ENCODE assay signal across 8 cellular contexts in genomic region chr21:7925918-7926582, GRCh38.
A peak's percentile ranks its signal among the peaks of the same experiment; 100 is the strongest.
DNase-seq lines count a peak whose midpoint lies in the region; ATAC-seq, FAIRE-seq and TF ChIP-seq lines count a peak whose summit lies in the region.
"Not testable (repeated sequence)": the region's sequence is repeated elsewhere in the genome, so short reads cannot be mapped to it uniquely, and the experiment has no call there.

No MANE protein-coding gene starts in this region.

- not testable (repeated sequence) for FAIRE-seq in GM12878 (lab: Jason Lieb, UNC)

- not testable (repeated sequence) for H3K9ac ChIP-seq in GM12878 (ENCODE audit: control insufficient read depth, insufficient read depth, low read length)

- in situ Hi-C loops in GM12878 (cut with MboI), result not testable (repeated sequence)

- TF ChIP-seq RAD21 in GM12878 (IDR thresholded peaks at IDR 0.05; ENCODE audit: insufficient read depth, low read depth, low read length), result not testable (repeated sequence)

- WGBS in GM12878 (ENCODE audit: insufficient coverage, insufficient replicate concordance, low lambda C conversion rate, missing lambda C conversion rate), result 51% methylated on average over 16 of the region's 16 CpGs
- 70 to 72% methylated on average over 16 of the region's 16 CpGs for WGBS in heart right ventricle, 2 donors

- not testable (repeated sequence) for H3K79me2 ChIP-seq in GM12878 (ENCODE audit: control insufficient read depth, insufficient read depth, low read length)

- ATAC-seq in GM18519 (IDR thresholded peaks at IDR 0.05; ENCODE audit: low FRiP score, unreplicated experiment) (peak; percentile 63), GM21528 (IDR thresholded peaks at IDR 0.05; ENCODE audit: low FRiP score, unreplicated experiment) (peak; percentile 80), HG03045 (IDR thresholded peaks at IDR 0.05; ENCODE audit: unreplicated experiment) (peak; percentile 63), HG03521 (IDR thresholded peaks at IDR 0.05; ENCODE audit: unreplicated experiment) (peak; percentile 51), heart right ventricle (peak in 7 of 8 donors; percentile 42 to 84 (median 72)), lower lobe of right lung (peak; percentile 76 to 86)
- ATAC-seq in GM12878, result not testable (repeated sequence)
- peak; percentile 76 for ATAC-seq in stimulated activated effector memory CD8-positive, alpha-beta T cell treated with anti-CD3 and anti-CD28 coated beads, Interleukin-12 subunit alpha, Interleukin-12 subunit beta, amount 100 ng/mL, for 72 hours

- not testable (repeated sequence) for H4K20me1 ChIP-seq in GM12878 (ENCODE audit: control insufficient read depth, insufficient read depth)

- not testable (repeated sequence) for H3K27ac Mint-ChIP-seq in stimulated activated effector memory CD8-positive, alpha-beta T cell treated with anti-CD3 and anti-CD28 coated beads, Interleukin-12 subunit alpha, Interleukin-12 subunit beta, amount 100 ng/mL, for 72 hours

- H3K36me3 Mint-ChIP-seq in stimulated activated effector memory CD8-positive, alpha-beta T cell treated with anti-CD3 and anti-CD28 coated beads, Interleukin-12 subunit alpha, Interleukin-12 subunit beta, amount 100 ng/mL, for 72 hours, result not testable (repeated sequence)

- RAD21 ChIA-PET in GM12878 (lab: Charles Lee; ENCODE audit: unreplicated experiment), result not testable (repeated sequence)

- not testable (repeated sequence) for H2AFZ ChIP-seq in GM12878 (ENCODE audit: control insufficient read depth, low read depth, low read length)

- not testable (repeated sequence) for H3K4me3 ChIP-seq in GM12878, heart right ventricle, lower lobe of right lung

- not testable (repeated sequence) for TF ChIP-seq CTCF in GM12878 (IDR thresholded peaks at IDR 0.05 in 2 of 3, conservative IDR thresholded peaks at IDR 0.05 in 1 of 3; ENCODE audit: control insufficient read depth in 2 of 3, extremely low read depth in 1 of 3, insufficient read depth in 1 of 3, low read depth in 3 of 3, low read length in 3 of 3); heart right ventricle (IDR thresholded peaks at IDR 0.05); lower lobe of right lung (IDR thresholded peaks at IDR 0.05)

- not testable (repeated sequence) for H3K27me3 ChIP-seq in GM12878 (replicated peaks in 1 of 2; ENCODE audit: control insufficient read depth in 2 of 2, insufficient read depth in 2 of 2, low read length in 1 of 2); heart right ventricle; lower lobe of right lung (ENCODE audit: low read depth)

- peaks cover 38% of the 10 kb centered on the region for H3K9me3 Mint-ChIP-seq in stimulated activated effector memory CD8-positive, alpha-beta T cell treated with anti-CD3 and anti-CD28 coated beads, Interleukin-12 subunit alpha, Interleukin-12 subunit beta, amount 100 ng/mL, for 72 hours

- CTCF ChIA-PET in GM12878 (lab: Yijun Ruan, JAX), result not testable (repeated sequence)

- not testable (repeated sequence) for BruUV-seq in GM12878 (replicated peaks; lab: Mats Ljungman, UMichigan)

- intact Hi-C loops in GM12878 (cut with micrococcal nuclease; ENCODE audit: unreplicated experiment); heart right ventricle (cut with DNase I); lower lobe of right lung (cut with DNase I): not testable (repeated sequence)

- SMC1A ChIA-PET in GM12878 (lab: Charles Lee; ENCODE audit: uncharacterized antibody, unreplicated experiment), result not testable (repeated sequence)

- not testable (repeated sequence) for H3K27ac ChIP-seq in GM12878 (ENCODE audit: control insufficient read depth, insufficient read depth); heart right ventricle; lower lobe of right lung

- H3K4me1 ChIP-seq in GM12878 (ENCODE audit: control insufficient read depth, insufficient read depth, low read length); heart right ventricle; lower lobe of right lung: not testable (repeated sequence)

- not testable (repeated sequence) for TF ChIP-seq POLR2A in GM12878 (IDR thresholded peaks at IDR 0.05; ENCODE audit: low read depth, low read length)

- H3K4me1 Mint-ChIP-seq in stimulated activated effector memory CD8-positive, alpha-beta T cell treated with anti-CD3 and anti-CD28 coated beads, Interleukin-12 subunit alpha, Interleukin-12 subunit beta, amount 100 ng/mL, for 72 hours, result not testable (repeated sequence)

- not testable (repeated sequence) for TF ChIP-seq EP300 in GM12878 (IDR thresholded peaks at IDR 0.05; ENCODE audit: borderline replicate concordance in 1 of 2, control insufficient read depth in 1 of 2, low read depth in 2 of 2, low read length in 2 of 2)

- not testable (repeated sequence) for H3K9me3 ChIP-seq in GM12878 (replicated peaks; ENCODE audit: control insufficient read depth, insufficient read depth, low read length)
- H3K9me3 ChIP-seq in heart right ventricle (peaks cover 0 to 85% (median 0%) of the 10 kb centered on the region in 11 donors), lower lobe of right lung (peaks cover 54% of the 10 kb centered on the region)

- H3K4me2 ChIP-seq in GM12878 (ENCODE audit: control insufficient read depth, insufficient read depth), result not testable (repeated sequence)

- not testable (repeated sequence) for H3K4me3 Mint-ChIP-seq in stimulated activated effector memory CD8-positive, alpha-beta T cell treated with anti-CD3 and anti-CD28 coated beads, Interleukin-12 subunit alpha, Interleukin-12 subunit beta, amount 100 ng/mL, for 72 hours

- not testable (repeated sequence) for H3K36me3 ChIP-seq in GM12878 (ENCODE audit: control insufficient read depth in 2 of 2, insufficient read depth in 2 of 2, low read length in 1 of 2); heart right ventricle; lower lobe of right lung

- POLR2A ChIA-PET in GM12878 (lab: Charles Lee), result not testable (repeated sequence)

- DNase-seq in GM12878 (ENCODE audit: low read depth, low spot score); heart right ventricle; lower lobe of right lung; stimulated activated effector memory CD8-positive, alpha-beta T cell treated with anti-CD3 and anti-CD28 coated beads, Interleukin-12 subunit alpha, Interleukin-12 subunit beta, amount 100 ng/mL, for 72 hours (ENCODE audit: low spot score in 2 of 2): not testable (repeated sequence)

TF ChIP-seq in GM12878, 131 proteins besides CTCF, POLR2A, EP300 and RAD21:
- TF ChIP-seq E4F1 (IDR thresholded peaks at IDR 0.05; ENCODE audit: borderline replicate concordance, partially characterized antibody), result peak; percentile 19
